In the genomic region with DNA sequence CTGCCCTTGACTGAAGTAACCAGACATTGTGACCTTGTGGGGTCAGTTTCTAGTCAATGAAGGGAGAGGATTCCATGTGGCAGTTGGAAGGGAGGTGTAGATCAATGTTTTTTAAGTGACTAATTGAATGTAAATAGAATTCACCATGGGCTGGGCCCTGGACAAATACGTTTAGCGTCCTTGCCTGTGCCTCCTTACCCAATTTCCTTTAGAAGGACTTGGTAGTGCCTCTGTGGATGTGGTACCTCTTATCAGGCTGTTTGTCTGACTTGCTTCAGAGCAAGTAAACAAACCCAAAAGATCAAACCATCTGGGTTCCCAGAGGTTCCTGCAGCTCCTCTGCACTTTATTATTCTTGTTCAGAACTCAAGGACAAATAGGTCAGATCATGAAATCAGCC, we compare ENCODE assay signal across 1 cellular context.
TF ChIP-seq lines count a peak whose summit lies in the region.

No MANE protein-coding gene starts in this region.

TF ChIP-seq in HepG2, 621 proteins besides CTCF, POLR2A, EP300 and RAD21 (continued from another document):
- TF ChIP-seq, protein P1, sequence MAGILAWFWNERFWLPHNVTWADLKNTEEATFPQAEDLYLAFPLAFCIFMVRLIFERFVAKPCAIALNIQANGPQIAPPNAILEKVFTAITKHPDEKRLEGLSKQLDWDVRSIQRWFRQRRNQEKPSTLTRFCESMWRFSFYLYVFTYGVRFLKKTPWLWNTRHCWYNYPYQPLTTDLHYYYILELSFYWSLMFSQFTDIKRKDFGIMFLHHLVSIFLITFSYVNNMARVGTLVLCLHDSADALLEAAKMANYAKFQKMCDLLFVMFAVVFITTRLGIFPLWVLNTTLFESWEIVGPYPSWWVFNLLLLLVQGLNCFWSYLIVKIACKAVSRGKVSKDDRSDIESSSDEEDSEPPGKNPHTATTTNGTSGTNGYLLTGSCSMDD (CRISPR knock-in tag; IDR thresholded peaks at IDR 0.05): no peak
- TF ChIP-seq ZNF207 (IDR thresholded peaks at IDR 0.05; ENCODE audit: borderline replicate concordance) (no peak), MIER3 (CRISPR knock-in tag; IDR thresholded peaks at IDR 0.05; ENCODE audit: borderline replicate concordance) (0 out of 2 replicates have a peak, but pooled peaks have one; percentile 42), ZNF468 (CRISPR knock-in tag; IDR thresholded peaks at IDR 0.05) (no peak)
